ENCODE assay signal across 9 cellular contexts in the genomic region with DNA sequence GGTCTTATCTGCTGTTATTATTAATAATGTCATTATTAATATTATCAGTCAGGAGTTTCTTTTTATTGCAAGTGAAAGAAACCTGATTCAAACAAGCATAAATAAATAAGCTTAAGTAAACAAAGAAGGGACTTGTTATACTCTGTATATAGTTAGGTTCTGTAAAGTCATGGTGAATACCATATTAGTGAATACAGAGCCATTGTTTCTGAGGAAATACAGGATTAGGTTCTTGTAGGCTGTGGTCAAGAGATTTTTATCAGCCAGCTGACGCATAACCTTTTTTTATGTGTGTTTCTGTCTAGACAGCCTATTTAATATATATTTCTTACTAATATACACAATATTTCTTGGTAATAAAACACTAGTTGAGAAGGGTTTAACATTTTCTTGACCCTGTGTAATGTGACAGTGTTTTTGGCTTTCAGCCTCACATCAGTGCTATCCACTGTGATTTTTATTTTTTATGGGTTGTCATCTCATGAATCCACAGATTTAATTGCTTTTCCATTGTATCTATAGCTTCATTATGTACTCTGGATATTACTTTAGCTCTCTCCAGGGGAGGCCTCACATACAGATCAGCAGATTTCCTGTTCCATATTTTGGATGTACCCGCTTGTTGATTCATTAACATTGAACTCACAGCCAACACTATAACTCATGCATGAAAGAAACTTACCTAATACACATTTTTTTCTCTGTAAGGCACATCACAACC. TPM values are rescaled to one million over a fixed set of nuclear protein-coding genes. Genes with fewer than 3 reads are reported as not detected.
DNase-seq lines count a peak whose midpoint lies in the region; ATAC-seq and TF ChIP-seq lines count a peak whose summit lies in the region.
"Had no signal": no experiment of that assay in that cellular context is flagged by ENCODE, and none has a peak within 500 bp of the region (broad histone marks: within the 10 kb centered on the region; RNA-seq: fewer than 3 reads in every experiment).

No MANE protein-coding gene starts in this region.

- H3K36me3 ChIP-seq in SJSA1 (0 out of 2 replicates have a peak, but pooled peaks cover 5% of the 10 kb centered on the region), fibroblast of lung (ENCODE audit: control insufficient read depth, insufficient read depth, low read length) (no peaks in the 10 kb centered on the region), MM.1S (replicated peaks; ENCODE audit: insufficient read depth, low read length) (no peaks in the 10 kb centered on the region)

- H3K4me2 ChIP-seq in fibroblast of lung (ENCODE audit: extremely low read depth, insufficient read depth, low read length) (peak overlapping the region; percentile 88), MM.1S (ENCODE audit: low read depth, low read length) (no peak overlapping the region)

- no peak overlapping the region for H3K9ac ChIP-seq in fibroblast of lung (ENCODE audit: insufficient read depth, low read length)
- no peak overlapping the region for H3K9ac ChIP-seq in MM.1S (ENCODE audit: low read length)

- DNase-seq in EL (peak; percentile 72), SJSA1 (ENCODE audit: low read depth in 1 of 2, low spot score in 2 of 2) (peak in 1 of 2 experiments; percentile 61), fibroblast of lung (ENCODE audit: low read depth in 2 of 2) (peak; percentile 67 to 96), sciatic nerve (ENCODE audit: low spot score) (no peak), MM.1S (no peak), RKO (ENCODE audit: low spot score) (no peak)
- no peak for DNase-seq in activated T-cell treated with anti-CD3 and anti-CD28 coated beads, Interleukin-2, amount 50 U/mL, for 4 hours
- DNase-seq: NCI-H82 had no signal

- H3K9me3 Mint-ChIP-seq in activated T-cell treated with anti-CD3 and anti-CD28 coated beads, Interleukin-2, amount 50 U/mL, for 4 hours = no peaks in the 10 kb centered on the region

- H3K4me1 ChIP-seq in SJSA1 (replicated peaks) = peaks cover 23% of the 10 kb centered on the region
- H3K4me1 ChIP-seq in fibroblast of lung (ENCODE audit: control insufficient read depth, extremely low read depth, insufficient read depth, low read length) = no peaks in the 10 kb centered on the region
- no peaks in the 10 kb centered on the region for H3K4me1 ChIP-seq in MM.1S (ENCODE audit: low read length)

- H3K4me1 Mint-ChIP-seq in activated T-cell treated with anti-CD3 and anti-CD28 coated beads, Interleukin-2, amount 50 U/mL, for 4 hours (ENCODE audit: low read depth) = peaks cover 70% of the 10 kb centered on the region

- no peak overlapping the region for H3K4me3 Mint-ChIP-seq in activated T-cell treated with anti-CD3 and anti-CD28 coated beads, Interleukin-2, amount 50 U/mL, for 4 hours

- no peaks in the 10 kb centered on the region for H3F3A ChIP-seq in MM.1S (ENCODE audit: insufficient read depth, low read length)

- peak; percentile 34 for ATAC-seq in sciatic nerve
- no peak for ATAC-seq in HG02610 (IDR thresholded peaks at IDR 0.05; ENCODE audit: unreplicated experiment)
- no peak for ATAC-seq in activated T-cell treated with anti-CD3 and anti-CD28 coated beads, Interleukin-2, amount 50 U/mL, for 4 hours

- peak overlapping the region; percentile 79 for H3K27ac ChIP-seq in SJSA1
- no peak overlapping the region for H3K27ac ChIP-seq in fibroblast of lung (ENCODE audit: insufficient read depth, low read length)
- H3K27ac ChIP-seq in MM.1S (ENCODE audit: low read length) = no peak overlapping the region

- no peaks in the 10 kb centered on the region for H3K9me3 ChIP-seq in SJSA1 (replicated peaks)
- no peaks in the 10 kb centered on the region for H3K9me3 ChIP-seq in fibroblast of lung (ENCODE audit: control insufficient read depth, insufficient read depth, low read depth, low read length)
- H3K9me3 ChIP-seq in MM.1S (replicated peaks; ENCODE audit: insufficient read depth, low read length) = no peaks in the 10 kb centered on the region

- H4K20me1 ChIP-seq in fibroblast of lung (ENCODE audit: control insufficient read depth, extremely low read depth, insufficient read depth, low read length) = no peaks in the 10 kb centered on the region
- H4K20me1 ChIP-seq in MM.1S (ENCODE audit: insufficient read depth, low read length) = no peaks in the 10 kb centered on the region

- H3K79me2 ChIP-seq in fibroblast of lung (ENCODE audit: control insufficient read depth, insufficient read depth, low read length) (peaks cover 2% of the 10 kb centered on the region), MM.1S (ENCODE audit: low read length) (no peaks in the 10 kb centered on the region)

- no peaks in the 10 kb centered on the region for H3K9me2 ChIP-seq in MM.1S (replicated peaks; ENCODE audit: insufficient read depth, low read length)

- peaks cover 33% of the 10 kb centered on the region for H3K36me3 Mint-ChIP-seq in activated T-cell treated with anti-CD3 and anti-CD28 coated beads, Interleukin-2, amount 50 U/mL, for 4 hours (ENCODE audit: insufficient read depth)

- H3K4me3 ChIP-seq in SJSA1 = peak overlapping the region; percentile 8
- peak overlapping the region in 3 of 4 experiments; percentile 28 to 44 (median 32) for H3K4me3 ChIP-seq in fibroblast of lung (replicated peaks in 1 of 4; ENCODE audit: control extremely low read depth in 1 of 4, insufficient read depth in 1 of 4, low read depth in 3 of 4, low read length in 4 of 4)
- no peak overlapping the region for H3K4me3 ChIP-seq in MM.1S (ENCODE audit: low read length)

- H3K27me3 Mint-ChIP-seq in activated T-cell treated with anti-CD3 and anti-CD28 coated beads, Interleukin-2, amount 50 U/mL, for 4 hours (ENCODE audit: low read depth) = no peaks in the 10 kb centered on the region

- H3K27me3 ChIP-seq in SJSA1 (replicated peaks) = no peaks in the 10 kb centered on the region
- H3K27me3 ChIP-seq in fibroblast of lung (ENCODE audit: control insufficient read depth, insufficient read depth, low read length) = no peaks in the 10 kb centered on the region
- no peaks in the 10 kb centered on the region for H3K27me3 ChIP-seq in MM.1S (replicated peaks; ENCODE audit: insufficient read depth, low read length)

- intact Hi-C loops in sciatic nerve (cut with DNase I) = no loop called here

- H2AFZ ChIP-seq in fibroblast of lung (ENCODE audit: low read length) (no peak overlapping the region), MM.1S (ENCODE audit: low read length) (no peak overlapping the region)

- TF ChIP-seq CTCF in fibroblast of lung (conservative IDR thresholded peaks at IDR 0.05 in 1 of 2, IDR thresholded peaks at IDR 0.05 in 1 of 2; ENCODE audit: low read depth in 1 of 2, low read length in 2 of 2) (no peak), MM.1S (IDR thresholded peaks at IDR 0.05; ENCODE audit: low read length) (no peak)

RNA-seq across cellular contexts. Expression of gene HERC3, which starts 8.0 kb away (rescaled TPM):
- total RNA-seq in SJSA1 (2014; rRNA removed; shearing (Covaris generic)) = 6.1 and 10.2 TPM in 2 replicates
- 12.1 and 27.6 TPM in 2 replicates for total RNA-seq in fibroblast of lung
- 22.9 and 24.5 TPM in 2 replicates for polyA plus RNA-seq in fibroblast of lung
- polyA plus RNA-seq in fibroblast of lung (2012) = 13.7 and 15.7 TPM in 2 replicates
- 19.3 and 53.2 TPM in 2 replicates for polyA minus RNA-seq in fibroblast of lung (ENCODE audit: low replicate concordance)
- 46.5 TPM for total RNA-seq in sciatic nerve
- 10 to 100 TPM; 11.4 to 13.6 (median 13.3) TPM for total RNA-seq in activated T-cell treated with anti-CD3 and anti-CD28 coated beads, Interleukin-2, amount 50 U/mL, for 4 hours

Comparison
In these comparisons a context has a peak if more than half of its experiments do, and no peak if none do; other contexts are left out.
1. DNase-seq: peak in EL (single experiment) and fibroblast of lung (2 of 2); none in sciatic nerve (single experiment), MM.1S (single experiment), RKO (single experiment) and activated T-cell treated with anti-CD3 and anti-CD28 coated beads, Interleukin-2, amount 50 U/mL, for 4 hours (single experiment).